Comparison of ENCODE assay signal across 8 cellular contexts in the genomic region with DNA sequence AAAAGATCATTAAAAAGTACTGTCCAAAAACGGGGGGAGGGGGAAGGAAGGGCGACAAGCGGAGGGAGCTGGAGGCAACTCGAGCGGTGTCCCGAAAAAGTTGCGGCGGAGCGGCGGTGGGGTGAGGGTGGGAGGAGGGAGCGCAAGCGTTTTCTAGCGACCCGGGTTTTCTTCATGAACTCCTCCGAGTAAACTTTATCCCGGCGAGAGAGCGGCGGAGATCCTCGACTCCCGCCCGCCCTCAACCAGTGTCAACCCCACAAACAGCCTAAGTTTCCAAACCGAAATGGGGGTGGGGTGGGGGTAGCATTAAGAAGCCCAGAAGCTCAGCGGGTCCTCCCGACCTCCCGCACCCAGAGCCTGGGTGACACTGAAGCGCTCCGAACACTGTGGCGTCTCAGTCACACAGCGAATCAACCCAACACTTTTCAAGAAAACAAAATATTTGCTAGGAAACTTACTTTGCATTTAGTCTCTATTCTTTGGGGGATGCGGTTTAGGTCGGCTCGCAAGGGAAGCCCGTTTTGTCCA.
DNase-seq lines count a peak whose midpoint lies in the region; TF ChIP-seq lines count a peak whose summit lies in the region.

No MANE protein-coding gene starts in this region.

- H3K4me3 ChIP-seq in fibroblast of pulmonary artery (replicated peaks; ENCODE audit: low read depth, low read length) (peak overlapping the region; percentile 62), neutrophil (ENCODE audit: low read depth in 1 of 2, low read length in 1 of 2) (peak overlapping the region; percentile 57)

- POLR2A ChIA-PET in activated CD4-positive, alpha-beta T cell treated with anti-CD3 and anti-CD28 coated beads, Interleukin-2, amount 10 ng/mL, durations not matched to agents 7 days and 5 days (lab: Charles Lee) = no interaction called here

- H3K27me3 ChIP-seq in neutrophil = peaks cover 100% of the 10 kb centered on the region

- no peak overlapping the region for H3K27ac Mint-ChIP-seq in activated CD4-positive, alpha-beta T cell treated with anti-CD3 and anti-CD28 coated beads, Interleukin-2, amount 10 ng/mL, durations not matched to agents 7 days and 5 days

- peaks cover 20% of the 10 kb centered on the region for H3K4me1 Mint-ChIP-seq in activated CD4-positive, alpha-beta T cell treated with anti-CD3 and anti-CD28 coated beads, Interleukin-2, amount 10 ng/mL, durations not matched to agents 7 days and 5 days

- H3K27me3 Mint-ChIP-seq in activated CD4-positive, alpha-beta T cell treated with anti-CD3 and anti-CD28 coated beads, Interleukin-2, amount 10 ng/mL, durations not matched to agents 7 days and 5 days = peaks cover 50% of the 10 kb centered on the region

- TF ChIP-seq CTCF in fibroblast of pulmonary artery (IDR thresholded peaks at IDR 0.05; ENCODE audit: low read length, missing control alignments) = no peak
- no peak for TF ChIP-seq CTCF in neutrophil (IDR thresholded peaks at IDR 0.05)

- H3K4me3 Mint-ChIP-seq in activated CD4-positive, alpha-beta T cell treated with anti-CD3 and anti-CD28 coated beads, Interleukin-2, amount 10 ng/mL, durations not matched to agents 7 days and 5 days = peak overlapping the region; percentile 26

- H3K9me3 ChIP-seq in neutrophil = no peaks in the 10 kb centered on the region

- H3K9me3 Mint-ChIP-seq in activated CD4-positive, alpha-beta T cell treated with anti-CD3 and anti-CD28 coated beads, Interleukin-2, amount 10 ng/mL, durations not matched to agents 7 days and 5 days = no peaks in the 10 kb centered on the region

- H3K36me3 ChIP-seq in neutrophil = no peaks in the 10 kb centered on the region

- peaks cover 32 to 38% of the 10 kb centered on the region in 2 experiments for H3K4me1 ChIP-seq in neutrophil (ENCODE audit: control insufficient read depth in 1 of 2, insufficient read depth in 1 of 2, low read depth in 1 of 2, low read length in 1 of 2)

- CTCF ChIA-PET in activated CD4-positive, alpha-beta T cell treated with anti-CD3 and anti-CD28 coated beads, Interleukin-2, amount 10 ng/mL, durations not matched to agents 7 days and 5 days (lab: Charles Lee) = interaction anchor here (1.8 to 3.1 kb wide), 2 partner anchors 8 to 11 kb away, joined by 4 to 19 read pairs; no protein-coding TSS in a partner anchor

- DNase-seq in activated CD4-positive, alpha-beta T cell treated with anti-CD3 and anti-CD28 coated beads, Interleukin-2, amount 10 ng/mL, durations not matched to agents 7 days and 5 days = no peak
- DNase-seq in activated CD4-positive, alpha-beta T cell treated with anti-CD3 and anti-CD28 coated beads, Interleukin-2, amount 50 U/mL, for 48 hours = no peak
- peak; percentile 26 for DNase-seq in T1000 (lab: John Stamatoyannopoulos, UW)
- peak; percentile 16 for DNase-seq in fibroblast of pulmonary artery (ENCODE audit: low read depth)
- DNase-seq in MV-4-11 (lab: John Stamatoyannopoulos, UW) = no peak
- no peak for DNase-seq in NOMO-1 (lab: John Stamatoyannopoulos, UW; ENCODE audit: unreplicated experiment in 2 of 2)
- DNase-seq in occipital lobe (lab: John Stamatoyannopoulos, UW) = no peak

- H3K27ac ChIP-seq in neutrophil = no peak overlapping the region

- H3K36me3 Mint-ChIP-seq in activated CD4-positive, alpha-beta T cell treated with anti-CD3 and anti-CD28 coated beads, Interleukin-2, amount 10 ng/mL, durations not matched to agents 7 days and 5 days (ENCODE audit: low read depth) = peaks cover 8% of the 10 kb centered on the region

Comparison
In these comparisons a context has a peak if more than half of its experiments do, and no peak if none do; other contexts are left out.
1. DNase-seq: peak in T1000 (single experiment) and fibroblast of pulmonary artery (single experiment); none in activated CD4-positive, alpha-beta T cell treated with anti-CD3 and anti-CD28 coated beads, Interleukin-2, amount 10 ng/mL, durations not matched to agents 7 days and 5 days (single experiment), activated CD4-positive, alpha-beta T cell treated with anti-CD3 and anti-CD28 coated beads, Interleukin-2, amount 50 U/mL, for 48 hours (0 of 2), MV-4-11 (single experiment), NOMO-1 (0 of 2) and occipital lobe (single experiment).